In genomic region chr15:66617137-66618090, GRCh38 we compare ENCODE assay signal across 8 cellular contexts. TPM values are rescaled to one million over a fixed set of nuclear protein-coding genes. Genes with fewer than 3 reads are reported as not detected.
DNase-seq lines count a peak whose midpoint lies in the region; ATAC-seq and TF ChIP-seq lines count a peak whose summit lies in the region.

No MANE protein-coding gene starts in this region.

- CTCF ChIA-PET in activated naive CD4-positive, alpha-beta T cell treated with anti-CD3 and anti-CD28 coated beads for 36 hours (lab: Charles Lee), result interaction anchor here (0.6 to 1.6 kb wide), 3 partner anchors 12 to 245 kb away, joined by 3 to 6 read pairs (median 3); no protein-coding TSS in a partner anchor

- no peaks in the 10 kb centered on the region for H3K27me3 ChIP-seq in adipocyte (replicated peaks; ENCODE audit: control insufficient read depth, insufficient read depth, low read length)
- peaks cover 0 to 18% (median 16%) of the 10 kb centered on the region in 3 donors for H3K27me3 ChIP-seq in sigmoid colon

- TF ChIP-seq EP300 in sigmoid colon (IDR thresholded peaks at IDR 0.05), result no peak

- intact Hi-C loops in sigmoid colon (cut with DNase I), result loop anchor here (2.0 kb wide), 2 partner anchors 83 to 233 kb away; no protein-coding TSS in a partner anchor
- intact Hi-C loops in activated naive CD4-positive, alpha-beta T cell treated with anti-CD3 and anti-CD28 coated beads for 36 hours (cut with micrococcal nuclease), result loop anchor here (5.0 kb wide), 1 partner anchor 235 kb away; no protein-coding TSS in a partner anchor

- no peaks in the 10 kb centered on the region for H3K36me3 ChIP-seq in adipocyte (ENCODE audit: control insufficient read depth, insufficient read depth, low read length, severe bottlenecking)
- H3K36me3 ChIP-seq in sigmoid colon, result no peaks in the 10 kb centered on the region

- DNase-seq in HPDE6-E6E7 (ENCODE audit: extremely low spot score) (peak; percentile 27), adipocyte (ENCODE audit: low read depth) (peak; percentile 56), hypothalamus (lab: John Stamatoyannopoulos, UW) (peak in 46 of 51 donors; percentile 6 to 83 (median 53)), sigmoid colon (peak; percentile 89)
- no peak for DNase-seq in activated naive CD4-positive, alpha-beta T cell treated with anti-CD3 and anti-CD28 coated beads for 36 hours

- no peaks in the 10 kb centered on the region for H3K9me3 ChIP-seq in adipocyte (ENCODE audit: control insufficient read depth, low read length)
- no peaks in the 10 kb centered on the region for H3K9me3 ChIP-seq in sigmoid colon

- no peak overlapping the region for H3K4me3 Mint-ChIP-seq in activated naive CD4-positive, alpha-beta T cell treated with anti-CD3 and anti-CD28 coated beads for 36 hours

- H3K4me1 ChIP-seq in adipocyte (ENCODE audit: control insufficient read depth, insufficient read depth, low read length) (peaks cover 33% of the 10 kb centered on the region), sigmoid colon (peaks cover 0 to 38% (median 34%) of the 10 kb centered on the region in 4 donors)

- 12 to 31% methylated on average over 15 of the region's 15 CpGs for WGBS in sigmoid colon, 2 donors

- H3K4me3 ChIP-seq in adipocyte (ENCODE audit: low read length) (no peak overlapping the region), sigmoid colon (no peak overlapping the region)

- no peak for TF ChIP-seq POLR2A in sigmoid colon (IDR thresholded peaks at IDR 0.05)

- H3K4me1 Mint-ChIP-seq in activated naive CD4-positive, alpha-beta T cell treated with anti-CD3 and anti-CD28 coated beads for 36 hours (ENCODE audit: low read depth), result peaks cover 14% of the 10 kb centered on the region

- peak overlapping the region; percentile 19 for H3K9ac ChIP-seq in adipocyte (ENCODE audit: low read length)

- no peak overlapping the region for H3K27ac Mint-ChIP-seq in activated naive CD4-positive, alpha-beta T cell treated with anti-CD3 and anti-CD28 coated beads for 36 hours

- ATAC-seq in GM19397 (IDR thresholded peaks at IDR 0.05; ENCODE audit: unreplicated experiment) (no peak), HG03280 (IDR thresholded peaks at IDR 0.05; ENCODE audit: unreplicated experiment) (no peak), GM21619 (IDR thresholded peaks at IDR 0.05; ENCODE audit: unreplicated experiment) (no peak)

- TF ChIP-seq CTCF in sigmoid colon (IDR thresholded peaks at IDR 0.05), result no peak

- H3K27me3 Mint-ChIP-seq in activated naive CD4-positive, alpha-beta T cell treated with anti-CD3 and anti-CD28 coated beads for 36 hours (ENCODE audit: low read depth), result peaks cover 14% of the 10 kb centered on the region

- H3K9me3 Mint-ChIP-seq in activated naive CD4-positive, alpha-beta T cell treated with anti-CD3 and anti-CD28 coated beads for 36 hours, result no peaks in the 10 kb centered on the region

- H3K36me3 Mint-ChIP-seq in activated naive CD4-positive, alpha-beta T cell treated with anti-CD3 and anti-CD28 coated beads for 36 hours (ENCODE audit: low read depth), result no peaks in the 10 kb centered on the region

- peak overlapping the region; percentile 73 to 80 (median 78) for H3K27ac ChIP-seq in sigmoid colon

RNA-seq across cellular contexts. Expression of gene LCTL, which starts 51.6 kb away (rescaled TPM):
- total RNA-seq in sigmoid colon, result not detected
- polyA plus RNA-seq in sigmoid colon, result under 1 TPM in 1 of 3 donors, not detected in 2; 0.01 TPM
- not detected for total RNA-seq in activated naive CD4-positive, alpha-beta T cell treated with anti-CD3 and anti-CD28 coated beads for 36 hours
